ENCODE assay signal across 8 cellular contexts in genomic region chrX:46628406-46629371, GRCh38. TPM values are rescaled to one million over a fixed set of nuclear protein-coding genes. Genes with fewer than 3 reads are reported as not detected.
DNase-seq lines count a peak whose midpoint lies in the region; ATAC-seq and TF ChIP-seq lines count a peak whose summit lies in the region.

No MANE protein-coding gene starts in this region.

- WGBS in stomach, 5 donors, result 33 to 70% (median 61%) methylated on average over 2 to 6 of the region's 6 CpGs

- peak; percentile 88 for ATAC-seq in HG02571 (IDR thresholded peaks at IDR 0.05; ENCODE audit: unreplicated experiment)

- peak overlapping the region; percentile 43 to 73 (median 46) for H3K27ac ChIP-seq in stomach

- intact Hi-C loops in stomach (cut with DNase I; ENCODE audit: low total_unique reads), result no loop called here

- H3K27me3 ChIP-seq in stomach, result no peaks in the 10 kb centered on the region

- no peak for TF ChIP-seq EP300 in stomach (IDR thresholded peaks at IDR 0.05)

- TF ChIP-seq CTCF in fibroblast of pulmonary artery (IDR thresholded peaks at IDR 0.05; ENCODE audit: low read length, missing control alignments) (no peak), stomach (IDR thresholded peaks at IDR 0.05) (no peak)

- no peak for TF ChIP-seq POLR2A in stomach (IDR thresholded peaks at IDR 0.05)

- peaks cover 0 to 17% (median 5%) of the 10 kb centered on the region in 4 donors for H3K4me1 ChIP-seq in stomach

- no peaks in the 10 kb centered on the region for H3K9me3 ChIP-seq in stomach

- peaks cover 0 to 5% (median 0%) of the 10 kb centered on the region in 4 donors for H3K36me3 ChIP-seq in stomach

- H3K4me3 ChIP-seq in fibroblast of pulmonary artery (replicated peaks; ENCODE audit: low read depth, low read length) (no peak overlapping the region), stomach (no peak overlapping the region)

- DNase-seq in activated CD8-positive, alpha-beta memory T cell treated with anti-CD3 and anti-CD28 coated beads, Interleukin-2, amount 50 U/mL, for 48 hours, result peak; percentile 51
- DNase-seq in activated CD8-positive, alpha-beta memory T cell treated with anti-CD3 and anti-CD28 coated beads for 24 hours, result no peak
- peak; percentile 63 to 76 for DNase-seq in NOMO-1 (lab: John Stamatoyannopoulos, UW; ENCODE audit: unreplicated experiment in 2 of 2)
- DNase-seq in fibroblast of pulmonary artery (ENCODE audit: low read depth), result peak; percentile 63
- DNase-seq in stomach, result no peak
- DNase-seq in NCI-H2196 (lab: John Stamatoyannopoulos, UW; ENCODE audit: unreplicated experiment), result no peak
- no peak for DNase-seq in iPS-NIHi11 (ENCODE audit: low spot score)

RNA-seq across cellular contexts. Expression of gene CHST7, which starts 55.1 kb away (rescaled TPM):
- 10 to 100 TPM in 1 of 5 donors, 1 to 10 TPM in 3, under 1 TPM in 1; 0.29 to 10.1 (median 1.8) TPM for total RNA-seq in stomach
- 1 to 10 TPM; 1.4 to 3.5 (median 2.4) TPM for polyA plus RNA-seq in stomach

Comparison
In these comparisons a context has a peak if more than half of its experiments do, and no peak if none do; other contexts are left out.
1. DNase-seq: peak in activated CD8-positive, alpha-beta memory T cell treated with anti-CD3 and anti-CD28 coated beads, Interleukin-2, amount 50 U/mL, for 48 hours (single experiment), NOMO-1 (2 of 2) and fibroblast of pulmonary artery (single experiment); none in activated CD8-positive, alpha-beta memory T cell treated with anti-CD3 and anti-CD28 coated beads for 24 hours (single experiment), stomach (single experiment), NCI-H2196 (single experiment) and iPS-NIHi11 (single experiment).